In genomic region chr16:15658149-15658548, GRCh38 we compare ENCODE assay signal across 18 cellular contexts. TPM values are rescaled to one million over a fixed set of nuclear protein-coding genes. Genes with fewer than 3 reads are reported as not detected.
DNase-seq lines count a peak whose midpoint lies in the region; ATAC-seq and TF ChIP-seq lines count a peak whose summit lies in the region.
"Had no signal": no experiment of that assay in that cellular context is flagged by ENCODE, and none has a peak within 500 bp of the region (broad histone marks: within the 10 kb centered on the region; RNA-seq: fewer than 3 reads in every experiment).

No MANE protein-coding gene starts in this region.

- H3K27ac ChIP-seq in GM23338 (ENCODE audit: low read depth) (no peak overlapping the region), SJCRH30 (no peak overlapping the region)
- H3K27ac ChIP-seq: esophagus muscularis mucosa, HL-60, ovary, PC-9 had no signal

- no peaks in the 10 kb centered on the region for H3K36me3 ChIP-seq in GM23338 (ENCODE audit: insufficient read depth)
- H3K36me3 ChIP-seq in SJCRH30: 0 out of 2 replicates have a peak, but pooled peaks cover 2% of the 10 kb centered on the region
- H3K36me3 ChIP-seq: ovary had no signal

- no peak overlapping the region for H3K4me2 ChIP-seq in GM23338
- H3K4me2 ChIP-seq: PC-9, smooth muscle cell had no signal

- H3K9me3 Mint-ChIP-seq in GM23338: no peaks in the 10 kb centered on the region
- no peaks in the 10 kb centered on the region for H3K9me3 Mint-ChIP-seq in activated naive CD8-positive, alpha-beta T cell treated with anti-CD3 and anti-CD28 coated beads, Interleukin-2, amount 50 U/mL, for 24 hours
- H3K9me3 Mint-ChIP-seq in osteocyte (ENCODE audit: unreplicated experiment): no peaks in the 10 kb centered on the region

- H3K27me3 Mint-ChIP-seq in GM23338 (ENCODE audit: insufficient read depth, low read depth, poor library complexity) (peaks cover 13% of the 10 kb centered on the region), osteocyte (ENCODE audit: unreplicated experiment) (no peaks in the 10 kb centered on the region)
- no peaks in the 10 kb centered on the region for H3K27me3 Mint-ChIP-seq in activated naive CD8-positive, alpha-beta T cell treated with anti-CD3 and anti-CD28 coated beads, Interleukin-2, amount 50 U/mL, for 24 hours

- no peak overlapping the region for H2AFZ ChIP-seq in GM23338
- H2AFZ ChIP-seq: PC-9 had no signal

- H3K4me3 Mint-ChIP-seq in GM23338: no peak overlapping the region
- no peak overlapping the region for H3K4me3 Mint-ChIP-seq in activated naive CD8-positive, alpha-beta T cell treated with anti-CD3 and anti-CD28 coated beads, Interleukin-2, amount 50 U/mL, for 24 hours
- H3K4me3 Mint-ChIP-seq in osteocyte (ENCODE audit: unreplicated experiment): no peak overlapping the region

- H3K9me3 ChIP-seq in SJCRH30 (replicated peaks): no peaks in the 10 kb centered on the region
- H3K9me3 ChIP-seq: esophagus muscularis mucosa, heart left ventricle, ovary had no signal

- H3K4me1 ChIP-seq in GM23338 (ENCODE audit: insufficient read depth) (no peaks in the 10 kb centered on the region), SJCRH30 (peaks cover 3% of the 10 kb centered on the region; the same call in 1 of the 2 replicates)

- H3K27me3 ChIP-seq in GM23338 (ENCODE audit: insufficient read depth) (no peaks in the 10 kb centered on the region), SJCRH30 (no peaks in the 10 kb centered on the region)
- H3K27me3 ChIP-seq: esophagus muscularis mucosa, heart left ventricle, ovary had no signal

- H3K27ac Mint-ChIP-seq in GM23338 (no peak overlapping the region), osteocyte (ENCODE audit: unreplicated experiment) (peak overlapping the region; percentile 44)
- no peak overlapping the region for H3K27ac Mint-ChIP-seq in activated naive CD8-positive, alpha-beta T cell treated with anti-CD3 and anti-CD28 coated beads, Interleukin-2, amount 50 U/mL, for 24 hours

- no peak for TF ChIP-seq CTCF in GM23338 (conservative IDR thresholded peaks at IDR 0.05; ENCODE audit: low read depth in 2 of 2)
- no peak for TF ChIP-seq CTCF in osteocyte (IDR thresholded peaks at IDR 0.05)

- ATAC-seq in GM23338: peak; percentile 64
- peak; percentile 52 for ATAC-seq in activated naive CD8-positive, alpha-beta T cell treated with anti-CD3 and anti-CD28 coated beads, Interleukin-2, amount 50 U/mL, for 24 hours
- ATAC-seq: heart left ventricle had no signal

- H3F3A ChIP-seq in GM23338 (replicated peaks; ENCODE audit: low read depth): no peaks in the 10 kb centered on the region

- peak; percentile 42 for DNase-seq in NCI-H82 (lab: John Stamatoyannopoulos, UW)
- no peak for DNase-seq in NCI-H82 treated with DMSO at 0.1 percent for 48 hours (lab: John Stamatoyannopoulos, UW; ENCODE audit: unreplicated experiment)
- peak; percentile 7 for DNase-seq in GM23338 (ENCODE audit: low spot score)
- DNase-seq in activated naive CD8-positive, alpha-beta T cell treated with anti-CD3 and anti-CD28 coated beads, Interleukin-2, amount 50 U/mL, for 24 hours: no peak
- DNase-seq in osteocyte (ENCODE audit: extremely low spot score, unreplicated experiment): no peak
- DNase-seq in stimulated activated CD8-positive, alpha-beta memory T cell treated with anti-CD3 and anti-CD28 coated beads, Interleukin-4, amount 100 ng/mL, for 48 hours: no peak
- no peak for DNase-seq in COLO829 (ENCODE audit: low spot score)
- no peak for DNase-seq in SJCRH30
- DNase-seq: 8988T, heart left ventricle, kidney glomerular epithelial cell, NCI-H1694, NCI-H510A, ovary, PC-9 had no signal

- H4K20me1 ChIP-seq in GM23338 (replicated peaks; ENCODE audit: insufficient read depth): peaks cover 15% of the 10 kb centered on the region; the same call in 1 of the 2 replicates

- H3K79me2 ChIP-seq in GM23338 (replicated peaks; ENCODE audit: insufficient read depth): peaks cover 41% of the 10 kb centered on the region

- H3K9me2 ChIP-seq in GM23338 (ENCODE audit: insufficient read depth): no peaks in the 10 kb centered on the region

- no peak overlapping the region for H3K4me3 ChIP-seq in GM23338
- no peak overlapping the region for H3K4me3 ChIP-seq in SJCRH30
- H3K4me3 ChIP-seq: esophagus muscularis mucosa, heart left ventricle, ovary, PC-9, smooth muscle cell had no signal

- H3K4me1 Mint-ChIP-seq in GM23338 (no peaks in the 10 kb centered on the region; the same call in 2 of the 3 replicates), osteocyte (ENCODE audit: unreplicated experiment) (peaks cover 13% of the 10 kb centered on the region)
- peaks cover 51% of the 10 kb centered on the region for H3K4me1 Mint-ChIP-seq in activated naive CD8-positive, alpha-beta T cell treated with anti-CD3 and anti-CD28 coated beads, Interleukin-2, amount 50 U/mL, for 24 hours

- H3K36me3 Mint-ChIP-seq in GM23338 (ENCODE audit: low read depth) (0 out of 3 replicates have a peak, but pooled peaks cover 1% of the 10 kb centered on the region), osteocyte (ENCODE audit: unreplicated experiment) (peaks cover 9% of the 10 kb centered on the region)
- peaks cover 45% of the 10 kb centered on the region for H3K36me3 Mint-ChIP-seq in activated naive CD8-positive, alpha-beta T cell treated with anti-CD3 and anti-CD28 coated beads, Interleukin-2, amount 50 U/mL, for 24 hours (ENCODE audit: low read depth)

TF ChIP-seq in GM23338, 12 proteins besides CTCF, POLR2A, EP300 and RAD21 (continues in another document):
- TF ChIP-seq ETS1 (IDR thresholded peaks at IDR 0.05) (no peak), NANOG (IDR thresholded peaks at IDR 0.05; ENCODE audit: borderline replicate concordance) (no peak), EZH2phosphoT487 (IDR thresholded peaks at IDR 0.05; ENCODE audit: unreplicated experiment) (no peak), REST (IDR thresholded peaks at IDR 0.05; ENCODE audit: unreplicated experiment) (no peak), CREB1 (CRISPR knock-in tag; IDR thresholded peaks at IDR 0.05; ENCODE audit: low read depth) (no peak), STAT1 (IDR thresholded peaks at IDR 0.05; ENCODE audit: unreplicated experiment) (no peak), ZNF114 (CRISPR knock-in tag; IDR thresholded peaks at IDR 0.05) (no peak), EZH2 (IDR thresholded peaks at IDR 0.05; ENCODE audit: low read depth, unreplicated experiment) (no peak), POLR2AphosphoS5 (IDR thresholded peaks at IDR 0.05; ENCODE audit: low read depth) (no peak), JUNB (IDR thresholded peaks at IDR 0.05; ENCODE audit: unreplicated experiment) (no peak), ZNF331 (CRISPR knock-in tag; IDR thresholded peaks at IDR 0.05; ENCODE audit: low read depth) (no peak)

RNA-seq across cellular contexts. Expression of gene NDE1, which starts 8.1 kb away (rescaled TPM):
- 22.9 and 28.7 TPM in 2 replicates for total RNA-seq in GM23338 (2014; rRNA removed; shearing (Covaris generic))
- 11.1 and 13.0 TPM in 2 replicates for polyA plus RNA-seq in GM23338 (2016; fragmentation: Nextera tagmentation; extraction: Ambion mirVana)
- 41.0 and 45.4 TPM in 2 replicates for total RNA-seq in osteocyte
- 92.8 and 95.6 TPM in 2 replicates for total RNA-seq in SJCRH30 (2014; rRNA removed; shearing (Covaris generic))

RNA-seq across cellular contexts. Expression of gene MARF1, which starts 15.2 kb away (rescaled TPM):
- total RNA-seq in GM23338 (2014; rRNA removed; shearing (Covaris generic)): 11.0 and 16.0 TPM in 2 replicates
- polyA plus RNA-seq in GM23338 (2016; fragmentation: Nextera tagmentation; extraction: Ambion mirVana): 7.0 and 8.3 TPM in 2 replicates
- 79.7 and 83.0 TPM in 2 replicates for total RNA-seq in osteocyte
- total RNA-seq in SJCRH30 (2014; rRNA removed; shearing (Covaris generic)): 21.5 and 25.2 TPM in 2 replicates

Comparison
In these comparisons a context has a peak if more than half of its experiments do, and no peak if none do; other contexts are left out.
1. DNase-seq: peak in NCI-H82 (single experiment) and GM23338 (single experiment); none in NCI-H82 treated with DMSO at 0.1 percent for 48 hours (single experiment), activated naive CD8-positive, alpha-beta T cell treated with anti-CD3 and anti-CD28 coated beads, Interleukin-2, amount 50 U/mL, for 24 hours (single experiment), osteocyte (single experiment), stimulated activated CD8-positive, alpha-beta memory T cell treated with anti-CD3 and anti-CD28 coated beads, Interleukin-4, amount 100 ng/mL, for 48 hours (single experiment), COLO829 (single experiment) and SJCRH30 (0 of 2).